ENCODE assay signal across 8 cellular contexts in genomic region chr1:209207126-209207700, GRCh38.
DNase-seq lines count a peak whose midpoint lies in the region; ATAC-seq and TF ChIP-seq lines count a peak whose summit lies in the region.

No MANE protein-coding gene starts in this region.

- TF ChIP-seq CTCF in coronary artery (IDR thresholded peaks at IDR 0.05) (no peak), neural cell (IDR thresholded peaks at IDR 0.05; ENCODE audit: poor library complexity, severe bottlenecking) (no peak), stomach (IDR thresholded peaks at IDR 0.05) (no peak)

- H3K9me3 ChIP-seq in neural cell (ENCODE audit: low read length) (no peaks in the 10 kb centered on the region), stomach (no peaks in the 10 kb centered on the region)

- no peaks in the 10 kb centered on the region for H4K20me1 ChIP-seq in neural cell (ENCODE audit: insufficient read depth)

- H3K4me1 ChIP-seq in stomach = peaks cover 0 to 16% (median 11%) of the 10 kb centered on the region in 4 donors

- H3K27ac ChIP-seq in coronary artery (no peak overlapping the region), neural cell (ENCODE audit: low read length) (peak overlapping the region; percentile 28), stomach (no peak overlapping the region)

- H3K4me3 ChIP-seq in coronary artery (peak overlapping the region; percentile 59), neural cell (ENCODE audit: low read length) (peak overlapping the region; percentile 50), stomach (peak overlapping the region in 2 of 4 donors; percentile 25 to 30)

- intact Hi-C loops in stomach (cut with DNase I; ENCODE audit: low total_unique reads) = no loop called here

- no peaks in the 10 kb centered on the region for H3K36me3 ChIP-seq in neural cell (ENCODE audit: insufficient read depth, low read length)
- no peaks in the 10 kb centered on the region for H3K36me3 ChIP-seq in stomach

- WGBS in stomach, 5 donors = 19 to 42% (median 37%) methylated on average over 8 to 11 of the region's 11 CpGs

- DNase-seq in CD1c-positive myeloid dendritic cell (ENCODE audit: extremely low spot score) (peak; percentile 3), coronary artery (ENCODE audit: low spot score) (no peak), stomach (no peak), amniotic stem cell (lab: John Stamatoyannopoulos, UW) (no peak), NCI-H1417 (lab: John Stamatoyannopoulos, UW) (no peak)

- H3K79me2 ChIP-seq in neural cell (replicated peaks; ENCODE audit: insufficient read depth, low read length) = no peaks in the 10 kb centered on the region

- TF ChIP-seq POLR2A in stomach (IDR thresholded peaks at IDR 0.05) = no peak

- no peak overlapping the region for H2AFZ ChIP-seq in neural cell (ENCODE audit: low read depth, low read length)

- no peaks in the 10 kb centered on the region for H3K9me2 ChIP-seq in neural cell (ENCODE audit: insufficient read depth, low read length)

- H3F3A ChIP-seq in neural cell (ENCODE audit: insufficient read depth, low read length, poor library complexity, severe bottlenecking) = no peaks in the 10 kb centered on the region

- no peak for TF ChIP-seq RAD21 in neural cell (conservative IDR thresholded peaks at IDR 0.05)

- H3K27me3 ChIP-seq in neural cell (ENCODE audit: insufficient read depth, low read depth, low read length) (no peaks in the 10 kb centered on the region), stomach (peaks cover 0 to 46% (median 26%) of the 10 kb centered on the region in 3 donors)

- ATAC-seq in HG02798 (IDR thresholded peaks at IDR 0.05; ENCODE audit: poor library complexity, unreplicated experiment) (peak; percentile 13), GM18517 (IDR thresholded peaks at IDR 0.05; ENCODE audit: unreplicated experiment) (no peak)

- H3K9ac ChIP-seq in neural cell (ENCODE audit: low read length) = peak overlapping the region; percentile 33

- TF ChIP-seq EP300 in neural cell (conservative IDR thresholded peaks at IDR 0.05; ENCODE audit: poor library complexity, severe bottlenecking) (no peak), stomach (IDR thresholded peaks at IDR 0.05) (no peak)

- H3K4me2 ChIP-seq in neural cell (ENCODE audit: low read length) = no peak overlapping the region

TF ChIP-seq in neural cell, 6 proteins besides CTCF, POLR2A, EP300 and RAD21:
- no peak for TF ChIP-seq MXI1 (conservative IDR thresholded peaks at IDR 0.05; ENCODE audit: poor library complexity, severe bottlenecking)
- TF ChIP-seq POLR2AphosphoS5 (IDR thresholded peaks at IDR 0.05) = no peak
- no peak for TF ChIP-seq TAF1 (IDR thresholded peaks at IDR 0.05; ENCODE audit: low read depth)
- no peak for TF ChIP-seq SMC3 (conservative IDR thresholded peaks at IDR 0.05; ENCODE audit: poor library complexity)
- no peak for TF ChIP-seq EZH2 (IDR thresholded peaks at IDR 0.05; ENCODE audit: borderline replicate concordance, insufficient read depth, low read length, poor library complexity, severe bottlenecking)
- no peak for TF ChIP-seq REST (IDR thresholded peaks at IDR 0.05; ENCODE audit: borderline replicate concordance)
TF ChIP-seq in neural cell: peak in this region for 0.
